In the genomic region with DNA sequence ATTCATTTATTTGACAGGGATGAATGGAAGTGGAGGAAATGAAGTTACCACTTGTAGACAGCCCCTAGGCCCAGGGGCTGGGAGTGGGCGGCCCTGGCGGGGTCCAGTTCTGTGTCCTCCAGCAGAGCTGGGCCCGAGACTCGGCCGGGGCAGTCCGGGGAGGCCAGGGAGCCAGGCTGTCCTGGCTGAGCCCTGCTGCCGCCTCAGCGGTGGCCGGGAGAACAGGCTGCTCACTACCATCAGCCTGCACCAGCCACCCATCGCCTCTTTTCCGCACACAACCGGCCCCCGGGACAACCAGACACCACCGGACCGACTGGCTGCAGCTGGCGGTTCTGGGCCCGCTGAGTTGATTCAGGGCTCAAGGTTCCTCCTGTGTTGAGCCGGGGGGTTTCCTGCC, we compare ENCODE assay signal across 9 cellular contexts. TPM values are rescaled to one million over a fixed set of nuclear protein-coding genes. Genes with fewer than 3 reads are reported as not detected.
"Had no signal": no experiment of that assay in that cellular context is flagged by ENCODE, and none has a peak within 500 bp of the region (broad histone marks: within the 10 kb centered on the region; RNA-seq: fewer than 3 reads in every experiment).

No MANE protein-coding gene starts in this region.

- H3K36me3 ChIP-seq: HAP-1 had no signal

- DNase-seq: GM23248, GOT3, H7, H9, HCEC 1CT, HFFc6 had no signal

- H3K27ac ChIP-seq: GM23248 had no signal

- H3K4me3 ChIP-seq: GM23248, GM23338, HAP-1 had no signal

RNA-seq across cellular contexts. Expression of gene CLDN34, which starts 25.6 kb away (rescaled TPM):
- total RNA-seq: GM23248, GM23338, H4, H7, HFFc6 had no signal
